In the genomic region with DNA sequence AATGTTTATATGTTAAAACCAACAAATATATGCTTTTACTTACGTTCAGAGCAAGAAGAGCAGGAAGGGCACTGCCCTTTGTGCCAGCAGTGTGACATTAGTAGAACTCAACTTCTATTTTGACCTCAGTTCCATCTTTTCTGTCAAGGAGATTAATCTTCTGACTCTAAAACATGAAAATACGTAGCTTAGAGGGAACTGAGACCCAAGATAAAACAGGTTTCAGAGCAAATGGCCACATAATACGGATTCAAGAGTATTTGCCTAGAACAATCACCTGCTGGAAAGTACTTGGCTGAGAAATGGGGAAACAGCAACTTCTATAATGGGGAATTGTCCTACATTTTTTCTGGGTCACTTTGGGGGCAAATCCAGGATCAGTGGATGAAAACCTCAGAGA, we compare ENCODE assay signal across 18 cellular contexts. TPM values are rescaled to one million over a fixed set of nuclear protein-coding genes. Genes with fewer than 3 reads are reported as not detected.
DNase-seq lines count a peak whose midpoint lies in the region; ATAC-seq, FAIRE-seq and TF ChIP-seq lines count a peak whose summit lies in the region.
"Had no signal": no experiment of that assay in that cellular context is flagged by ENCODE, and none has a peak within 500 bp of the region (broad histone marks: within the 10 kb centered on the region; RNA-seq: fewer than 3 reads in every experiment).

No MANE protein-coding gene starts in this region.

- no peaks in the 10 kb centered on the region for H3K9me3 Mint-ChIP-seq in stimulated activated memory B cell treated with anti-CD40 and anti-IgM and Interleukin-4, amounts not matched to agents 10 μg/mL and 1 μg/mL and 100 μg/mL, for 72 hours
- no peaks in the 10 kb centered on the region for H3K9me3 Mint-ChIP-seq in activated CD4-positive, alpha-beta T cell treated with anti-CD3 and anti-CD28 coated beads, Interleukin-2, amount 10 ng/mL, durations not matched to agents 7 days and 5 days
- H3K9me3 Mint-ChIP-seq: HFFc6 had no signal

- H3K4me2 ChIP-seq in DOHH2 (ENCODE audit: low read length): peak overlapping the region; percentile 67
- H3K4me2 ChIP-seq in MM.1S (ENCODE audit: low read depth, low read length): peak overlapping the region; percentile 97
- peak overlapping the region; percentile 73 for H3K4me2 ChIP-seq in GM12878 (ENCODE audit: control insufficient read depth, insufficient read depth)

- no peak for TF ChIP-seq EP300 in GM12878 (IDR thresholded peaks at IDR 0.05; ENCODE audit: borderline replicate concordance in 1 of 2, control insufficient read depth in 1 of 2, low read depth in 2 of 2, low read length in 2 of 2)

- DNase-seq in MM.1S: no peak
- peak; percentile 30 for DNase-seq in GM12878 (ENCODE audit: low read depth, low spot score)
- DNase-seq in NCI-H748 treated with DMSO at 0.1 percent for 48 hours (lab: John Stamatoyannopoulos, UW): no peak
- DNase-seq in activated CD4-positive, alpha-beta T cell treated with anti-CD3 and anti-CD28 coated beads, Interleukin-2, amount 10 ng/mL, durations not matched to agents 7 days and 5 days: no peak
- no peak for DNase-seq in NCI-H524 (lab: John Stamatoyannopoulos, UW)
- DNase-seq: DMS79, HFFc6, NCI-H1694 treated with DMSO at 0.1 percent for 48 hours, NCI-H2107, NCI-H510A treated with DMSO at 0.1 percent for 48 hours, Peyer's patch, Right ventricle myocardium superior had no signal

- intact Hi-C loops in GM12878 (cut with micrococcal nuclease; ENCODE audit: unreplicated experiment): loop anchor here (2.0 kb wide), 3 partner anchors 23 to 383 kb away; no protein-coding TSS in a partner anchor

- H3K36me3 ChIP-seq in DOHH2 (ENCODE audit: control insufficient read depth, low read length): no peaks in the 10 kb centered on the region
- H3K36me3 ChIP-seq in MM.1S (replicated peaks; ENCODE audit: insufficient read depth, low read length): no peaks in the 10 kb centered on the region
- no peaks in the 10 kb centered on the region for H3K36me3 ChIP-seq in GM12878 (ENCODE audit: control insufficient read depth in 2 of 2, insufficient read depth in 2 of 2, low read length in 1 of 2)
- H3K36me3 ChIP-seq: Peyer's patch had no signal

- peaks cover 3% of the 10 kb centered on the region; the same call in 1 of the 2 replicates for H3K9me3 ChIP-seq in DOHH2 (ENCODE audit: control insufficient read depth, insufficient read depth, low read length)
- no peaks in the 10 kb centered on the region for H3K9me3 ChIP-seq in MM.1S (replicated peaks; ENCODE audit: insufficient read depth, low read length)
- H3K9me3 ChIP-seq in GM12878 (replicated peaks; ENCODE audit: control insufficient read depth, insufficient read depth, low read length): no peaks in the 10 kb centered on the region; the same call in 2 of the 3 replicates
- H3K9me3 ChIP-seq: A549, Peyer's patch had no signal

- H4K20me1 ChIP-seq in DOHH2 (ENCODE audit: control insufficient read depth, insufficient read depth, low read depth, low read length): no peaks in the 10 kb centered on the region
- H4K20me1 ChIP-seq in MM.1S (ENCODE audit: insufficient read depth, low read length): no peaks in the 10 kb centered on the region
- no peaks in the 10 kb centered on the region for H4K20me1 ChIP-seq in GM12878 (ENCODE audit: control insufficient read depth, insufficient read depth)

- peaks cover 4% of the 10 kb centered on the region; the same call in 1 of the 2 replicates for H3F3A ChIP-seq in DOHH2 (ENCODE audit: control insufficient read depth, insufficient read depth)
- H3F3A ChIP-seq in MM.1S (ENCODE audit: insufficient read depth, low read length): no peaks in the 10 kb centered on the region

- no peak for TF ChIP-seq RAD21 in GM12878 (IDR thresholded peaks at IDR 0.05; ENCODE audit: insufficient read depth, low read depth, low read length)

- CTCF ChIA-PET in GM12878 (lab: Yijun Ruan, JAX): interaction anchor here (0.6 to 4.8 kb wide), 17 partner anchors 9 to 1182 kb away, joined by 3 to 227 read pairs (median 6); a partner anchor contains a TSS
- CTCF ChIA-PET in activated CD4-positive, alpha-beta T cell treated with anti-CD3 and anti-CD28 coated beads, Interleukin-2, amount 10 ng/mL, durations not matched to agents 7 days and 5 days (lab: Charles Lee): interaction anchor here (0.6 to 3.3 kb wide), 4 partner anchors 9 to 586 kb away, joined by 3 to 12 read pairs (median 4); no protein-coding TSS in a partner anchor

- BruUV-seq in GM12878 (replicated peaks; lab: Mats Ljungman, UMichigan): no TSS peak

- peak overlapping the region; percentile 72 for H3K4me3 Mint-ChIP-seq in stimulated activated memory B cell treated with anti-CD40 and anti-IgM and Interleukin-4, amounts not matched to agents 10 μg/mL and 1 μg/mL and 100 μg/mL, for 72 hours
- H3K4me3 Mint-ChIP-seq in activated CD4-positive, alpha-beta T cell treated with anti-CD3 and anti-CD28 coated beads, Interleukin-2, amount 10 ng/mL, durations not matched to agents 7 days and 5 days: no peak overlapping the region
- H3K4me3 Mint-ChIP-seq: HFFc6 had no signal

- peaks cover 25% of the 10 kb centered on the region for H3K4me1 ChIP-seq in DOHH2 (ENCODE audit: control insufficient read depth, low read length)
- peaks cover 8% of the 10 kb centered on the region for H3K4me1 ChIP-seq in MM.1S (ENCODE audit: low read length)
- peaks cover 18% of the 10 kb centered on the region for H3K4me1 ChIP-seq in GM12878 (ENCODE audit: control insufficient read depth, insufficient read depth, low read length)

- H3K27ac ChIP-seq in DOHH2 (ENCODE audit: low read depth, low read length) (no peak overlapping the region), MM.1S (ENCODE audit: low read length) (no peak overlapping the region), GM12878 (ENCODE audit: control insufficient read depth, insufficient read depth) (no peak overlapping the region; the same call in 1 of the 2 replicates)
- H3K27ac ChIP-seq: C4-2B had no signal

- SMC1A ChIA-PET in GM12878 (lab: Charles Lee; ENCODE audit: uncharacterized antibody, unreplicated experiment): interaction anchor here (0.6 to 5.8 kb wide), 17 partner anchors 9 to 486 kb away, joined by 3 to 175 read pairs (median 10); a partner anchor contains a TSS

- RAD21 ChIA-PET in GM12878 (lab: Charles Lee; ENCODE audit: unreplicated experiment): interaction anchor here (0.7 to 4.5 kb wide), 15 partner anchors 10 to 93 kb away, joined by 3 to 158 read pairs (median 11); a partner anchor contains a TSS

- H3K36me3 Mint-ChIP-seq in stimulated activated memory B cell treated with anti-CD40 and anti-IgM and Interleukin-4, amounts not matched to agents 10 μg/mL and 1 μg/mL and 100 μg/mL, for 72 hours: no peaks in the 10 kb centered on the region
- H3K36me3 Mint-ChIP-seq in activated CD4-positive, alpha-beta T cell treated with anti-CD3 and anti-CD28 coated beads, Interleukin-2, amount 10 ng/mL, durations not matched to agents 7 days and 5 days (ENCODE audit: low read depth): no peaks in the 10 kb centered on the region

- no peak for TF ChIP-seq POLR2A in GM12878 (IDR thresholded peaks at IDR 0.05; ENCODE audit: low read depth, low read length)

- H3K9me2 ChIP-seq in DOHH2 (replicated peaks; ENCODE audit: control insufficient read depth, low read length) (no peaks in the 10 kb centered on the region), MM.1S (replicated peaks; ENCODE audit: insufficient read depth, low read length) (no peaks in the 10 kb centered on the region)

- POLR2A ChIA-PET in GM12878 (lab: Charles Lee): interaction anchor here (0.6 to 3.7 kb wide), 12 partner anchors 9 to 1653 kb away, joined by 3 to 32 read pairs (median 3); a partner anchor contains a TSS
- POLR2A ChIA-PET in activated CD4-positive, alpha-beta T cell treated with anti-CD3 and anti-CD28 coated beads, Interleukin-2, amount 10 ng/mL, durations not matched to agents 7 days and 5 days (lab: Charles Lee): no interaction called here

- H3K79me2 ChIP-seq in DOHH2 (ENCODE audit: control insufficient read depth, low read length): no peaks in the 10 kb centered on the region
- H3K79me2 ChIP-seq in MM.1S (ENCODE audit: low read length): no peaks in the 10 kb centered on the region
- no peaks in the 10 kb centered on the region for H3K79me2 ChIP-seq in GM12878 (ENCODE audit: control insufficient read depth, insufficient read depth, low read length)

- H2AFZ ChIP-seq in MM.1S (ENCODE audit: low read length) (0 out of 2 replicates have a peak overlapping the region, but pooled peaks have one; percentile 84), GM12878 (ENCODE audit: control insufficient read depth, low read depth, low read length) (peak overlapping the region; percentile 56)

- no peak for FAIRE-seq in GM12878 (lab: Jason Lieb, UNC)
- FAIRE-seq: A549, H54 had no signal

- H3K27ac Mint-ChIP-seq in stimulated activated memory B cell treated with anti-CD40 and anti-IgM and Interleukin-4, amounts not matched to agents 10 μg/mL and 1 μg/mL and 100 μg/mL, for 72 hours: peak overlapping the region; percentile 21
- H3K27ac Mint-ChIP-seq in activated CD4-positive, alpha-beta T cell treated with anti-CD3 and anti-CD28 coated beads, Interleukin-2, amount 10 ng/mL, durations not matched to agents 7 days and 5 days: no peak overlapping the region

- in situ Hi-C loops in GM12878 (cut with MboI): loop anchor here (5.0 kb wide), 2 partner anchors 81 to 381 kb away; no protein-coding TSS in a partner anchor

- 51% methylated on average over 3 of the region's 3 CpGs for whole genome bisulfite sequencing in GM12878 (ENCODE audit: insufficient coverage, insufficient replicate concordance, low lambda C conversion rate, missing lambda C conversion rate)

- TF ChIP-seq CTCF in DOHH2 (IDR thresholded peaks at IDR 0.05; ENCODE audit: low read depth, low read length, poor library complexity, severe bottlenecking): no peak
- no peak for TF ChIP-seq CTCF in MM.1S (IDR thresholded peaks at IDR 0.05; ENCODE audit: low read length)
- no peak for TF ChIP-seq CTCF in GM12878 (IDR thresholded peaks at IDR 0.05 in 2 of 3, conservative IDR thresholded peaks at IDR 0.05 in 1 of 3; ENCODE audit: control insufficient read depth in 2 of 3, extremely low read depth in 1 of 3, insufficient read depth in 1 of 3, low read depth in 3 of 3, low read length in 3 of 3)

- H3K4me3 ChIP-seq in DOHH2 (ENCODE audit: low read length) (peak overlapping the region; percentile 54; the same call in 1 of the 2 replicates), MM.1S (ENCODE audit: low read length) (peak overlapping the region; percentile 64), GM12878 (0 out of 2 replicates have a peak overlapping the region, but pooled peaks have one; percentile 37)
- H3K4me3 ChIP-seq: A549, Peyer's patch had no signal

- H3K9ac ChIP-seq in MM.1S (ENCODE audit: low read length) (no peak overlapping the region; the same call in 1 of the 2 replicates), GM12878 (ENCODE audit: control insufficient read depth, insufficient read depth, low read length) (peak overlapping the region; percentile 19; the same call in 1 of the 2 replicates)

- peak; percentile 16; the same call in 2 of the 3 replicates for ATAC-seq in GM12878
- ATAC-seq in stimulated activated memory B cell treated with anti-CD40 and anti-IgM and Interleukin-4, amounts not matched to agents 10 μg/mL and 1 μg/mL and 100 μg/mL, for 72 hours: peak; percentile 35
- ATAC-seq: A549 had no signal

- H3K27me3 Mint-ChIP-seq in stimulated activated memory B cell treated with anti-CD40 and anti-IgM and Interleukin-4, amounts not matched to agents 10 μg/mL and 1 μg/mL and 100 μg/mL, for 72 hours: no peaks in the 10 kb centered on the region
- H3K27me3 Mint-ChIP-seq in activated CD4-positive, alpha-beta T cell treated with anti-CD3 and anti-CD28 coated beads, Interleukin-2, amount 10 ng/mL, durations not matched to agents 7 days and 5 days: peaks cover 5% of the 10 kb centered on the region

- H3K27me3 ChIP-seq in DOHH2 (ENCODE audit: control insufficient read depth, low read length) (peaks cover 8% of the 10 kb centered on the region; the same call in 1 of the 2 replicates), MM.1S (replicated peaks; ENCODE audit: insufficient read depth, low read length) (no peaks in the 10 kb centered on the region), GM12878 (replicated peaks in 1 of 2; ENCODE audit: control insufficient read depth in 2 of 2, insufficient read depth in 2 of 2, low read length in 1 of 2) (no peaks in the 10 kb centered on the region; a peak in 1 of 4 replicates)
- H3K27me3 ChIP-seq: Peyer's patch had no signal

- peaks cover 25% of the 10 kb centered on the region for H3K4me1 Mint-ChIP-seq in stimulated activated memory B cell treated with anti-CD40 and anti-IgM and Interleukin-4, amounts not matched to agents 10 μg/mL and 1 μg/mL and 100 μg/mL, for 72 hours
- peaks cover 16% of the 10 kb centered on the region for H3K4me1 Mint-ChIP-seq in activated CD4-positive, alpha-beta T cell treated with anti-CD3 and anti-CD28 coated beads, Interleukin-2, amount 10 ng/mL, durations not matched to agents 7 days and 5 days

RNA-seq across cellular contexts. Expression of a gene that starts 22.2 kb away (rescaled TPM):
- not detected in 2 replicates for total RNA-seq in GM12878 (2013; cell fraction: nucleolus; rRNA removed)
- 1.1 TPM in 1 of 2 replicates, not detected in the other for total RNA-seq in GM12878 (2014; rRNA removed)
- total RNA-seq in GM12878 (2014; rRNA removed; fragmentation: Illumina TruSeq; extraction: Trizol): 0.41 and 0.58 TPM in 2 replicates
- total RNA-seq in GM12878 (2021): 0.96 TPM in 1 of 2 replicates, not detected in the other
- not detected for polyA plus RNA-seq in GM12878 (2011; ENCODE audit: low read depth)
- polyA plus RNA-seq in GM12878 (2011; rRNA removed): 0.20 TPM in 1 of 2 replicates, not detected in the other
- 0.13 and 0.17 TPM in 2 replicates for polyA plus RNA-seq in GM12878 (2011; cell fraction: cytosol; rRNA removed)
- polyA plus RNA-seq in GM12878 (2011; cell fraction: nucleus; rRNA removed): 0.29 and 0.37 TPM in 2 replicates
- 0.15 TPM in 1 of 2 replicates, not detected in the other for polyA plus RNA-seq in GM12878 (2012)
- 0.44 TPM in 1 of 2 replicates, not detected in the other for polyA plus RNA-seq in GM12878 (2014; fragmentation: Illumina TruSeq; extraction: Trizol)
- polyA plus RNA-seq in GM12878 (2014; fragmentation: Nextera tagmentation; extraction: Ambion mirVana): 1 to 10 TPM; 1.2 to 1.5 TPM
- polyA plus RNA-seq in GM12878 (2014; rRNA removed): 0.23 and 0.43 TPM in 2 replicates
- 1 to 10 TPM in 1 of 2 experiments, under 1 TPM in 1; 0.50 to 1.6 TPM for polyA plus RNA-seq in GM12878 (2016; fragmentation: Nextera tagmentation; extraction: Ambion mirVana)
- polyA minus RNA-seq in GM12878 (2011; rRNA and poly(A)+ RNA removed): not detected in 2 replicates
- polyA minus RNA-seq in GM12878 (2011; cell fraction: cytosol; rRNA and poly(A)+ RNA removed): not detected in 2 replicates
- not detected in 2 replicates for polyA minus RNA-seq in GM12878 (2011; cell fraction: nucleus; rRNA and poly(A)+ RNA removed)
- total RNA-seq in activated CD4-positive, alpha-beta T cell treated with anti-CD3 and anti-CD28 coated beads, Interleukin-2, amount 10 ng/mL, durations not matched to agents 7 days and 5 days: not detected
- total RNA-seq: HFFc6, HT-29 had no signal
- polyA plus RNA-seq: A549 had no signal

RNA-seq across cellular contexts. Expression of a gene that starts 22.3 kb away (rescaled TPM):
- 40.8 and 47.7 TPM in 2 replicates for total RNA-seq in GM12878 (2013; cell fraction: nucleolus; rRNA removed)
- total RNA-seq in GM12878 (2014; rRNA removed) (16.2 and 17.7 TPM in 2 replicates), GM12878 (2014; rRNA removed; fragmentation: Illumina TruSeq; extraction: Trizol) (14.8 and 15.4 TPM in 2 replicates), GM12878 (2021) (22.8 and 22.9 TPM in 2 replicates)
- polyA plus RNA-seq in GM12878 (2011; ENCODE audit: low read depth): 1.4 TPM
- polyA plus RNA-seq in GM12878 (2011; rRNA removed) (7.9 and 12.0 TPM in 2 replicates), GM12878 (2014; fragmentation: Illumina TruSeq; extraction: Trizol) (17.0 and 17.3 TPM in 2 replicates), GM12878 (2014; fragmentation: Nextera tagmentation; extraction: Ambion mirVana) (1 to 10 TPM in 1 of 2 experiments, under 1 TPM in 1; 0.69 to 1.4 TPM), GM12878 (2014; rRNA removed) (15.2 and 15.6 TPM in 2 replicates), GM12878 (2016; fragmentation: Nextera tagmentation; extraction: Ambion mirVana) (10 to 100 TPM; 10.6 to 12.3 TPM)
- 11.2 and 12.0 TPM in 2 replicates for polyA plus RNA-seq in GM12878 (2011; cell fraction: cytosol; rRNA removed)
- polyA plus RNA-seq in GM12878 (2011; cell fraction: nucleus; rRNA removed): 10.9 and 12.4 TPM in 2 replicates
- polyA plus RNA-seq in GM12878 (2012): 1.7 and 2.1 TPM in 2 replicates
- polyA minus RNA-seq in GM12878 (2011; rRNA and poly(A)+ RNA removed): 28.0 and 30.9 TPM in 2 replicates
- 4.4 and 5.1 TPM in 2 replicates for polyA minus RNA-seq in GM12878 (2011; cell fraction: cytosol; rRNA and poly(A)+ RNA removed)
- polyA minus RNA-seq in GM12878 (2011; cell fraction: nucleus; rRNA and poly(A)+ RNA removed): 8.7 and 10.0 TPM in 2 replicates
- total RNA-seq in activated CD4-positive, alpha-beta T cell treated with anti-CD3 and anti-CD28 coated beads, Interleukin-2, amount 10 ng/mL, durations not matched to agents 7 days and 5 days: under 1 TPM; 0.52 to 0.98 TPM
- total RNA-seq: HT-29 had no signal

RNA-seq across cellular contexts. Expression of a gene that starts 42.2 kb away (rescaled TPM):
- 118 and 123 TPM in 2 replicates for total RNA-seq in GM12878 (2013; cell fraction: nucleolus; rRNA removed)
- total RNA-seq in GM12878 (2014; rRNA removed): 94.8 and 118 TPM in 2 replicates
- 92.5 and 100.0 TPM in 2 replicates for total RNA-seq in GM12878 (2014; rRNA removed; fragmentation: Illumina TruSeq; extraction: Trizol)
- total RNA-seq in GM12878 (2021): 116 and 125 TPM in 2 replicates
- polyA plus RNA-seq in GM12878 (2011; ENCODE audit: low read depth): 36.8 TPM
- polyA plus RNA-seq in GM12878 (2011; rRNA removed): 138 and 157 TPM in 2 replicates
- 81.8 and 88.7 TPM in 2 replicates for polyA plus RNA-seq in GM12878 (2011; cell fraction: cytosol; rRNA removed)
- polyA plus RNA-seq in GM12878 (2011; cell fraction: nucleus; rRNA removed): 97.1 and 105 TPM in 2 replicates
- 32.2 and 41.5 TPM in 2 replicates for polyA plus RNA-seq in GM12878 (2012)
- polyA plus RNA-seq in GM12878 (2014; fragmentation: Illumina TruSeq; extraction: Trizol): 99.7 and 118 TPM in 2 replicates
- 10 to 100 TPM; 23.2 to 27.2 TPM for polyA plus RNA-seq in GM12878 (2014; fragmentation: Nextera tagmentation; extraction: Ambion mirVana)
- 44.7 and 47.3 TPM in 2 replicates for polyA plus RNA-seq in GM12878 (2014; rRNA removed)
- polyA plus RNA-seq in GM12878 (2016; fragmentation: Nextera tagmentation; extraction: Ambion mirVana): 10 to 100 TPM; 97.2 to 98.4 TPM
- polyA minus RNA-seq in GM12878 (2011; rRNA and poly(A)+ RNA removed): 214 and 252 TPM in 2 replicates
- 59.7 and 63.4 TPM in 2 replicates for polyA minus RNA-seq in GM12878 (2011; cell fraction: cytosol; rRNA and poly(A)+ RNA removed)
- 30.2 and 43.7 TPM in 2 replicates for polyA minus RNA-seq in GM12878 (2011; cell fraction: nucleus; rRNA and poly(A)+ RNA removed)
- 100 to 1,000 TPM; 128 to 159 TPM for total RNA-seq in activated CD4-positive, alpha-beta T cell treated with anti-CD3 and anti-CD28 coated beads, Interleukin-2, amount 10 ng/mL, durations not matched to agents 7 days and 5 days

Comparison
In these comparisons a context has a peak if more than half of its experiments do, and no peak if none do; other contexts are left out.
1. RNA of a gene that starts 22.3 kb away (total RNA-seq): 14.8 to 47.7 TPM in GM12878; 0.52 to 0.98 TPM in activated CD4-positive, alpha-beta T cell treated with anti-CD3 and anti-CD28 coated beads, Interleukin-2, amount 10 ng/mL, durations not matched to agents 7 days and 5 days; every median in the first group is over 4 times any median in the second.
2. Peak in every context shown above with its lines, with median percentiles within 50 percentile points of each other: H3K4me2 ChIP-seq and H3K4me3 ChIP-seq.